Comparison of ENCODE assay signal across 15 cellular contexts in the genomic region with DNA sequence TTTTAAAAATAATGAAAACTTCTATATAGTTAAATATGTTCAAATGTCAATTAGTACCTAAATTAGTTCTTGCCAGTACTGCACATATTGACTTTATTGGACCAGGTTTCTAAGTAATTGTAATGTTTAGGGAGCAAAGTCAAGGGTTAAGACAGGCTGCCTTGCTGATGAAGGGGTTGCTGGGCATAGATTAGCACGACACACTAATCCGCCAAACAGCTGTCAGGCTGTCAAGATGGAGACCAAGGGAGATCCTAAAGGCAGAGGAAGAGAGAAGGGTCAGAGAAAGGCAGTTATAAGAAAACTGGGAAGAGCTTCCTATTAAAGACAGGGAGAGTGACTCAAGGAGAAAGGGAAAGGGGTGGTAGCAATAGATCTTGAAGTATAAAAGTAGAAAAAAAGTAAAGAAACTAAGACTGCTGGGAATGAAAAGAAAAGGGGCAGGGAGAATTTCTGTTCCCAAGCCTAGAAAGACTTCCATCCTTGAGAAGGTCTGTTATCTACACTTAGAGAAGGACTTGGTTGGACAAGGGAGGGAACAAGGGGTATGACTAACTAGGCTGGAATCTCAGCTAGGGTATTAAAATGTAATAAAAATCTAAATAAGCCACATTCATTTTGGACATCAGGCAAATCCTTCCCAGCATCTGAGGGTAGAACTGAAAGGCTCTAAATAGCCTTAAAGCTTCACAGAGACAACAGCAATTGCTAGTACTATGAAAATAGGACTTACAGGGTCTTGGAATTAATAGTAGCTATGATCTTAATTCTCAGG.
DNase-seq lines count a peak whose midpoint lies in the region; ATAC-seq, FAIRE-seq and TF ChIP-seq lines count a peak whose summit lies in the region.
"Had no signal": no experiment of that assay in that cellular context is flagged by ENCODE, and none has a peak within 500 bp of the region (broad histone marks: within the 10 kb centered on the region; RNA-seq: fewer than 3 reads in every experiment).

No MANE protein-coding gene starts in this region.

- H3K36me3 ChIP-seq in RWPE2 (ENCODE audit: low read depth) = no peaks in the 10 kb centered on the region
- H3K36me3 ChIP-seq: colonic mucosa, tibial artery had no signal

- H3K4me1 ChIP-seq in RWPE2 (ENCODE audit: insufficient read depth, poor library complexity, severe bottlenecking) = no peaks in the 10 kb centered on the region
- H3K4me1 ChIP-seq: colonic mucosa had no signal

- peak; percentile 62 for DNase-seq in H4 (ENCODE audit: low spot score)
- no peak for DNase-seq in RWPE2 (ENCODE audit: low spot score)
- peak; percentile 76 for DNase-seq in fibroblast of pulmonary artery (ENCODE audit: low read depth)
- DNase-seq in urothelium cell line (ENCODE audit: low spot score) = peak; percentile 62
- DNase-seq in central memory CD4-positive, alpha-beta T cell = no peak
- DNase-seq in NCI-H187 (lab: John Stamatoyannopoulos, UW) = no peak
- DNase-seq in activated T-cell treated with anti-CD3 and anti-CD28 coated beads for 4 hours = no peak
- DNase-seq: activated effector memory CD4-positive, alpha-beta T cell treated with anti-CD3 and anti-CD28 coated beads, Interleukin-2, amount 50 U/mL, for 16 hours; colonic mucosa; DMS79; left cardiac atrium; nephron progenitor cell; T-helper 2 cell; tibial artery had no signal

- ATAC-seq in RWPE2 (ENCODE audit: low read depth) = peak; percentile 73
- ATAC-seq: K562 had no signal

- no peaks in the 10 kb centered on the region for H3K9me3 ChIP-seq in RWPE2 (ENCODE audit: severe bottlenecking)
- H3K9me3 ChIP-seq: colonic mucosa, tibial artery had no signal

- TF ChIP-seq CTCF in RWPE2 (IDR thresholded peaks at IDR 0.05; ENCODE audit: poor library complexity, severe bottlenecking) (no peak), fibroblast of pulmonary artery (IDR thresholded peaks at IDR 0.05; ENCODE audit: low read length, missing control alignments) (no peak)

- no peak for FAIRE-seq in urothelium cell line (lab: Jason Lieb, UNC)
- FAIRE-seq: K562 had no signal

- no peaks in the 10 kb centered on the region for H3K27me3 ChIP-seq in RWPE2 (ENCODE audit: insufficient read depth, poor library complexity, severe bottlenecking)
- H3K27me3 ChIP-seq: colonic mucosa, tibial artery had no signal

- no peak overlapping the region for H3K27ac ChIP-seq in RWPE2 (ENCODE audit: poor library complexity, severe bottlenecking)
- H3K27ac ChIP-seq: colonic mucosa had no signal

- H3K4me3 ChIP-seq in RWPE2 (ENCODE audit: severe bottlenecking) (no peak overlapping the region), fibroblast of pulmonary artery (replicated peaks; ENCODE audit: low read depth, low read length) (no peak overlapping the region)
- H3K4me3 ChIP-seq: colonic mucosa, K562, tibial artery had no signal

Comparison
In these comparisons a context has a peak if more than half of its experiments do, and no peak if none do; other contexts are left out.
1. DNase-seq: peak in H4 (single experiment), fibroblast of pulmonary artery (single experiment) and urothelium cell line (single experiment); none in RWPE2 (single experiment), central memory CD4-positive, alpha-beta T cell (single experiment), NCI-H187 (0 of 2) and activated T-cell treated with anti-CD3 and anti-CD28 coated beads for 4 hours (single experiment).